1 cellular context compared by ENCODE assay signal in the genomic region with DNA sequence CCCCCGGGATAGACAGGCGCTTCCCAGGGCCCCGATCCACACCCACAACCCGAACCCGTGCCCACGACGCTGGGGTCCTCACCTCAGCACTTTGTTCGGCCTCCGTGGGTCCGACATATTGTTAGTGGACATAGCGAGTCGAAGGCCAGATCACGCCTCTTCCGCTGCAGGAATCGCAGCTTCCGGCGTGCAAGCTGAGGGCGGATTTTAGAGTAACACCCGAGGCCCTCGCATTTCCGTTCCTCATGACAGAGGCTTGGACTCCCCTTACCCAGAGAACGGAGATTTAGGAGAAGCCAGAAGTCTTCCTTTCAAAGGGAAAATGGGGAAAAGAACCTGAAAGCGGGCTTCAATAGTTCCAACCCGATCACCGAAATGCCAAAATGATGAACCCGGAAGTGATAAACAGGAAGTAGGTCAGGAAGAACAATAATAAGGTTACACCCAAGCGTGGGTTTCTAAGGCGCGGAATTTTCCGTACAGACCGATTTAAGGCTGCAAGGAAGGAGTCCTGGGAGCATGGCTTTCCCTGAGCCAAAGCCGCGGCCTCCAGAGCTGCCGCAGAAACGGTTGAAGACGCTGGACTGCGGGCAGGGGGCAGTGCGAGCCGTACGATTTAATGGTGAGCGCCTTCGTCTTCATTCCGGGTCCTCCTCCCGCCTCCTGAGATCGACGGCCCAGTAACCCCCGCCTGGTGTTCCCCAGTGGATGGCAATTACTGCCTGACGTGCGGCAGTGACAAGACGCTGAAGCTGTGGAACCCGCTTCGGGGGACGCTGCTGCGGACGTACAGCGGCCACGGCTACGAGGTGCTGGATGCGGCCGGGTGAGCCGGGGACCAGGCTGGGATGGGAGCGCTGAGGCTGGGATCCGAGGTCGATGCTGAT.
TF ChIP-seq lines count a peak whose summit lies in the region.

No MANE protein-coding gene starts in this region.

TF ChIP-seq in K562, 482 proteins besides CTCF, POLR2A, EP300 and RAD21 (continues in another document):
- TF ChIP-seq MYNN (IDR thresholded peaks at IDR 0.05) = no peak
- TF ChIP-seq MYNN (CRISPR knock-in tag; IDR thresholded peaks at IDR 0.05) = no peak
- TF ChIP-seq, protein P1, sequence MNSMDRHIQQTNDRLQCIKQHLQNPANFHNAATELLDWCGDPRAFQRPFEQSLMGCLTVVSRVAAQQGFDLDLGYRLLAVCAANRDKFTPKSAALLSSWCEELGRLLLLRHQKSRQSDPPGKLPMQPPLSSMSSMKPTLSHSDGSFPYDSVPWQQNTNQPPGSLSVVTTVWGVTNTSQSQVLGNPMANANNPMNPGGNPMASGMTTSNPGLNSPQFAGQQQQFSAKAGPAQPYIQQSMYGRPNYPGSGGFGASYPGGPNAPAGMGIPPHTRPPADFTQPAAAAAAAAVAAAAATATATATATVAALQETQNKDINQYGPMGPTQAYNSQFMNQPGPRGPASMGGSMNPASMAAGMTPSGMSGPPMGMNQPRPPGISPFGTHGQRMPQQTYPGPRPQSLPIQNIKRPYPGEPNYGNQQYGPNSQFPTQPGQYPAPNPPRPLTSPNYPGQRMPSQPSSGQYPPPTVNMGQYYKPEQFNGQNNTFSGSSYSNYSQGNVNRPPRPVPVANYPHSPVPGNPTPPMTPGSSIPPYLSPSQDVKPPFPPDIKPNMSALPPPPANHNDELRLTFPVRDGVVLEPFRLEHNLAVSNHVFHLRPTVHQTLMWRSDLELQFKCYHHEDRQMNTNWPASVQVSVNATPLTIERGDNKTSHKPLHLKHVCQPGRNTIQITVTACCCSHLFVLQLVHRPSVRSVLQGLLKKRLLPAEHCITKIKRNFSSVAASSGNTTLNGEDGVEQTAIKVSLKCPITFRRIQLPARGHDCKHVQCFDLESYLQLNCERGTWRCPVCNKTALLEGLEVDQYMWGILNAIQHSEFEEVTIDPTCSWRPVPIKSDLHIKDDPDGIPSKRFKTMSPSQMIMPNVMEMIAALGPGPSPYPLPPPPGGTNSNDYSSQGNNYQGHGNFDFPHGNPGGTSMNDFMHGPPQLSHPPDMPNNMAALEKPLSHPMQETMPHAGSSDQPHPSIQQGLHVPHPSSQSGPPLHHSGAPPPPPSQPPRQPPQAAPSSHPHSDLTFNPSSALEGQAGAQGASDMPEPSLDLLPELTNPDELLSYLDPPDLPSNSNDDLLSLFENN (IDR thresholded peaks at IDR 0.05; ENCODE audit: low read depth in 2 of 2, low read length in 2 of 2) = peak in 1 of 2 experiments; percentile 61; a peak in 1 of 4 replicates
- TF ChIP-seq PRDM10 (IDR thresholded peaks at IDR 0.05; ENCODE audit: partially characterized antibody) = no peak
- no peak for TF ChIP-seq RCOR1 (IDR thresholded peaks at IDR 0.05; ENCODE audit: borderline replicate concordance in 1 of 2, low read depth in 2 of 2, low read length in 2 of 2)
- TF ChIP-seq ZNF707 (CRISPR knock-in tag; conservative IDR thresholded peaks at IDR 0.05) = no peak
- no peak for TF ChIP-seq ZNF512 (tag; IDR thresholded peaks at IDR 0.05)
- no peak for TF ChIP-seq ZNF830 (CRISPR knock-in tag; IDR thresholded peaks at IDR 0.05)
- TF ChIP-seq, protein P2, sequence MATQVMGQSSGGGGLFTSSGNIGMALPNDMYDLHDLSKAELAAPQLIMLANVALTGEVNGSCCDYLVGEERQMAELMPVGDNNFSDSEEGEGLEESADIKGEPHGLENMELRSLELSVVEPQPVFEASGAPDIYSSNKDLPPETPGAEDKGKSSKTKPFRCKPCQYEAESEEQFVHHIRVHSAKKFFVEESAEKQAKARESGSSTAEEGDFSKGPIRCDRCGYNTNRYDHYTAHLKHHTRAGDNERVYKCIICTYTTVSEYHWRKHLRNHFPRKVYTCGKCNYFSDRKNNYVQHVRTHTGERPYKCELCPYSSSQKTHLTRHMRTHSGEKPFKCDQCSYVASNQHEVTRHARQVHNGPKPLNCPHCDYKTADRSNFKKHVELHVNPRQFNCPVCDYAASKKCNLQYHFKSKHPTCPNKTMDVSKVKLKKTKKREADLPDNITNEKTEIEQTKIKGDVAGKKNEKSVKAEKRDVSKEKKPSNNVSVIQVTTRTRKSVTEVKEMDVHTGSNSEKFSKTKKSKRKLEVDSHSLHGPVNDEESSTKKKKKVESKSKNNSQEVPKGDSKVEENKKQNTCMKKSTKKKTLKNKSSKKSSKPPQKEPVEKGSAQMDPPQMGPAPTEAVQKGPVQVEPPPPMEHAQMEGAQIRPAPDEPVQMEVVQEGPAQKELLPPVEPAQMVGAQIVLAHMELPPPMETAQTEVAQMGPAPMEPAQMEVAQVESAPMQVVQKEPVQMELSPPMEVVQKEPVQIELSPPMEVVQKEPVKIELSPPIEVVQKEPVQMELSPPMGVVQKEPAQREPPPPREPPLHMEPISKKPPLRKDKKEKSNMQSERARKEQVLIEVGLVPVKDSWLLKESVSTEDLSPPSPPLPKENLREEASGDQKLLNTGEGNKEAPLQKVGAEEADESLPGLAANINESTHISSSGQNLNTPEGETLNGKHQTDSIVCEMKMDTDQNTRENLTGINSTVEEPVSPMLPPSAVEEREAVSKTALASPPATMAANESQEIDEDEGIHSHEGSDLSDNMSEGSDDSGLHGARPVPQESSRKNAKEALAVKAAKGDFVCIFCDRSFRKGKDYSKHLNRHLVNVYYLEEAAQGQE (CRISPR knock-in tag; IDR thresholded peaks at IDR 0.05; ENCODE audit: low read depth) = peak; percentile 71
- peak; percentile 56 for TF ChIP-seq RBM22 (IDR thresholded peaks at IDR 0.05; ENCODE audit: low read depth, low read length, poor library complexity, severe bottlenecking)
- TF ChIP-seq, protein P3, sequence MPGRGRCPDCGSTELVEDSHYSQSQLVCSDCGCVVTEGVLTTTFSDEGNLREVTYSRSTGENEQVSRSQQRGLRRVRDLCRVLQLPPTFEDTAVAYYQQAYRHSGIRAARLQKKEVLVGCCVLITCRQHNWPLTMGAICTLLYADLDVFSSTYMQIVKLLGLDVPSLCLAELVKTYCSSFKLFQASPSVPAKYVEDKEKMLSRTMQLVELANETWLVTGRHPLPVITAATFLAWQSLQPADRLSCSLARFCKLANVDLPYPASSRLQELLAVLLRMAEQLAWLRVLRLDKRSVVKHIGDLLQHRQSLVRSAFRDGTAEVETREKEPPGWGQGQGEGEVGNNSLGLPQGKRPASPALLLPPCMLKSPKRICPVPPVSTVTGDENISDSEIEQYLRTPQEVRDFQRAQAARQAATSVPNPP (IDR thresholded peaks at IDR 0.05; ENCODE audit: borderline replicate concordance, insufficient read depth, insufficient read length) = no peak
- no peak for TF ChIP-seq ARID2 (IDR thresholded peaks at IDR 0.05)
- TF ChIP-seq ZNF395 (CRISPR knock-in tag; IDR thresholded peaks at IDR 0.05) = no peak
- TF ChIP-seq, protein P4, sequence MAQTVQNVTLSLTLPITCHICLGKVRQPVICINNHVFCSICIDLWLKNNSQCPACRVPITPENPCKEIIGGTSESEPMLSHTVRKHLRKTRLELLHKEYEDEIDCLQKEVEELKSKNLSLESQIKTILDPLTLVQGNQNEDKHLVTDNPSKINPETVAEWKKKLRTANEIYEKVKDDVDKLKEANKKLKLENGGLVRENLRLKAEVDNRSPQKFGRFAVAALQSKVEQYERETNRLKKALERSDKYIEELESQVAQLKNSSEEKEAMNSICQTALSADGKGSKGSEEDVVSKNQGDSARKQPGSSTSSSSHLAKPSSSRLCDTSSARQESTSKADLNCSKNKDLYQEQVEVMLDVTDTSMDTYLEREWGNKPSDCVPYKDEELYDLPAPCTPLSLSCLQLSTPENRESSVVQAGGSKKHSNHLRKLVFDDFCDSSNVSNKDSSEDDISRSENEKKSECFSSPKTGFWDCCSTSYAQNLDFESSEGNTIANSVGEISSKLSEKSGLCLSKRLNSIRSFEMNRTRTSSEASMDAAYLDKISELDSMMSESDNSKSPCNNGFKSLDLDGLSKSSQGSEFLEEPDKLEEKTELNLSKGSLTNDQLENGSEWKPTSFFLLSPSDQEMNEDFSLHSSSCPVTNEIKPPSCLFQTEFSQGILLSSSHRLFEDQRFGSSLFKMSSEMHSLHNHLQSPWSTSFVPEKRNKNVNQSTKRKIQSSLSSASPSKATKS (CRISPR knock-in tag; IDR thresholded peaks at IDR 0.05) = 0 out of 2 replicates have a peak, but pooled peaks have one; percentile 6
- 0 out of 2 replicates have a peak, but pooled peaks have one; percentile 20 for TF ChIP-seq TCF15 (CRISPR knock-in tag; IDR thresholded peaks at IDR 0.05)
- TF ChIP-seq BCOR (IDR thresholded peaks at IDR 0.05) = no peak
- no peak for TF ChIP-seq ATF1 (CRISPR knock-in tag; IDR thresholded peaks at IDR 0.05)
- peak; percentile 95 for TF ChIP-seq ATF1 (tag; IDR thresholded peaks at IDR 0.05)
- peak; percentile 73 for TF ChIP-seq FOXJ2 (tag; IDR thresholded peaks at IDR 0.05)
- TF ChIP-seq KDM5B (IDR thresholded peaks at IDR 0.05; ENCODE audit: insufficient replicate concordance, low read depth, low read length) = peak; percentile 52
- peak; percentile 86; the same call in 1 of the 2 replicates for TF ChIP-seq NKRF (IDR thresholded peaks at IDR 0.05; ENCODE audit: borderline replicate concordance)
- no peak for TF ChIP-seq SRSF3 (IDR thresholded peaks at IDR 0.05; ENCODE audit: insufficient read depth, low read length)
- TF ChIP-seq TCF7L2 (IDR thresholded peaks at IDR 0.05; ENCODE audit: low read depth, low read length) = 0 out of 2 replicates have a peak, but pooled peaks have one; percentile 49
- TF ChIP-seq ZNF133 (CRISPR knock-in tag; IDR thresholded peaks at IDR 0.05) = no peak
- TF ChIP-seq ILK (tag; IDR thresholded peaks at IDR 0.05; ENCODE audit: borderline replicate concordance, low read depth) = no peak
- peak; percentile 46; the same call in 1 of the 2 replicates for TF ChIP-seq CTBP1 (IDR thresholded peaks at IDR 0.05; ENCODE audit: borderline replicate concordance)
- TF ChIP-seq ZNF584 (CRISPR knock-in tag; IDR thresholded peaks at IDR 0.05; ENCODE audit: low read depth) = no peak
- TF ChIP-seq, protein P5, sequence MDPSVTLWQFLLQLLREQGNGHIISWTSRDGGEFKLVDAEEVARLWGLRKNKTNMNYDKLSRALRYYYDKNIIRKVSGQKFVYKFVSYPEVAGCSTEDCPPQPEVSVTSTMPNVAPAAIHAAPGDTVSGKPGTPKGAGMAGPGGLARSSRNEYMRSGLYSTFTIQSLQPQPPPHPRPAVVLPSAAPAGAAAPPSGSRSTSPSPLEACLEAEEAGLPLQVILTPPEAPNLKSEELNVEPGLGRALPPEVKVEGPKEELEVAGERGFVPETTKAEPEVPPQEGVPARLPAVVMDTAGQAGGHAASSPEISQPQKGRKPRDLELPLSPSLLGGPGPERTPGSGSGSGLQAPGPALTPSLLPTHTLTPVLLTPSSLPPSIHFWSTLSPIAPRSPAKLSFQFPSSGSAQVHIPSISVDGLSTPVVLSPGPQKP (CRISPR knock-in tag; IDR thresholded peaks at IDR 0.05) = no peak
- peak; percentile 81 for TF ChIP-seq ATF7 (IDR thresholded peaks at IDR 0.05)
